Comparison of ENCODE assay signal across 8 cellular contexts in genomic region chr2:32362997-32363396, GRCh38. TPM values are rescaled to one million over a fixed set of nuclear protein-coding genes. Genes with fewer than 3 reads are reported as not detected.
DNase-seq lines count a peak whose midpoint lies in the region; ATAC-seq, FAIRE-seq and TF ChIP-seq lines count a peak whose summit lies in the region.
"Not testable (repeated sequence)": the region's sequence is repeated elsewhere in the genome, so short reads cannot be mapped to it uniquely, and the experiment has no call there.

No MANE protein-coding gene starts in this region.

- WGBS in A549 (ENCODE audit: missing lambda C conversion rate) = 89% methylated on average over 2 of the region's 2 CpGs
- 69% methylated on average over 2 of the region's 2 CpGs for WGBS in GM12878 (ENCODE audit: insufficient coverage, insufficient replicate concordance, low lambda C conversion rate, missing lambda C conversion rate)

- H3K36me3 ChIP-seq in BLaER1 treated with 17β-estradiol and CSF1 and Interleukin-3, amounts not matched to agents 10 nM and 100 nM = peaks cover 0 to 78% (median 46%) of the 10 kb centered on the region in 11 experiments; a peak in 21 of 22 replicates
- H3K36me3 ChIP-seq in DOHH2 (ENCODE audit: control insufficient read depth, low read length) = peaks cover 52% of the 10 kb centered on the region
- peaks cover 49% of the 10 kb centered on the region for H3K36me3 ChIP-seq in Karpas-422 (ENCODE audit: insufficient read depth, low read length)
- H3K36me3 ChIP-seq in OCI-LY7 (ENCODE audit: insufficient read depth, low read length) = peaks cover 92% of the 10 kb centered on the region
- H3K36me3 ChIP-seq in GM12878 (ENCODE audit: control insufficient read depth in 2 of 2, insufficient read depth in 2 of 2, low read length in 1 of 2) = not testable (repeated sequence)

- H3K9me3 ChIP-seq in A549; BLaER1 treated with 17β-estradiol and CSF1 and Interleukin-3, amounts not matched to agents 10 nM and 100 nM (replicated peaks in 1 of 11); DOHH2 (ENCODE audit: control insufficient read depth, insufficient read depth, low read length); Karpas-422 (ENCODE audit: low read length); OCI-LY7 (ENCODE audit: low read length); GM12878 (replicated peaks; ENCODE audit: control insufficient read depth, insufficient read depth, low read length): not testable (repeated sequence)

- not testable (repeated sequence) for H3K4me3 ChIP-seq in A549; BLaER1 treated with 17β-estradiol and CSF1 and Interleukin-3, amounts not matched to agents 10 nM and 100 nM; Karpas-422 (ENCODE audit: low read length); OCI-LY7 (ENCODE audit: low read depth, low read length, poor library complexity, severe bottlenecking)
- H3K4me3 ChIP-seq in DOHH2 (ENCODE audit: low read length) = peak overlapping the region; percentile 47
- peak overlapping the region; percentile 7; the same call in 1 of the 2 replicates for H3K4me3 ChIP-seq in GM12878

- RAD21 ChIA-PET in GM12878 (lab: Charles Lee; ENCODE audit: unreplicated experiment) = not testable (repeated sequence)

- peaks cover 100% of the 10 kb centered on the region for H3K79me2 ChIP-seq in DOHH2 (ENCODE audit: control insufficient read depth, low read length)
- H3K79me2 ChIP-seq in Karpas-422 (ENCODE audit: low read length) = peaks cover 100% of the 10 kb centered on the region
- peaks cover 100% of the 10 kb centered on the region for H3K79me2 ChIP-seq in OCI-LY7 (ENCODE audit: insufficient read depth, low read depth, low read length)
- peaks cover 98% of the 10 kb centered on the region for H3K79me2 ChIP-seq in GM12878 (ENCODE audit: control insufficient read depth, insufficient read depth, low read length)

- peak overlapping the region; percentile 34; the same call in 1 of the 3 replicates for H3K4me2 ChIP-seq in A549
- peak overlapping the region in 7 of 11 experiments; percentile 3 to 96 (median 41); a peak in 10 of 22 replicates for H3K4me2 ChIP-seq in BLaER1 treated with 17β-estradiol and CSF1 and Interleukin-3, amounts not matched to agents 10 nM and 100 nM
- peak overlapping the region; percentile 73 for H3K4me2 ChIP-seq in DOHH2 (ENCODE audit: low read length)
- H3K4me2 ChIP-seq in Karpas-422 (ENCODE audit: low read depth, low read length, poor library complexity, severe bottlenecking) = peak overlapping the region; percentile 15
- peak overlapping the region; percentile 13; the same call in 1 of the 2 replicates for H3K4me2 ChIP-seq in OCI-LY7 (ENCODE audit: low read length)
- peak overlapping the region; percentile 27; the same call in 1 of the 2 replicates for H3K4me2 ChIP-seq in GM12878 (ENCODE audit: control insufficient read depth, insufficient read depth)

- BruUV-seq in OCI-LY7 (replicated peaks; lab: Mats Ljungman, UMichigan); GM12878 (replicated peaks; lab: Mats Ljungman, UMichigan): not testable (repeated sequence)

- H3K9me3 Mint-ChIP-seq in WTC11, natural killer cell: not testable (repeated sequence)

- H3K27ac Mint-ChIP-seq in WTC11 = not testable (repeated sequence)
- peak overlapping the region; percentile 64 for H3K27ac Mint-ChIP-seq in natural killer cell

- ATAC-seq in A549, WTC11, GM12878, natural killer cell: not testable (repeated sequence)

- TF ChIP-seq EP300 in A549 (IDR thresholded peaks at IDR 0.05); GM12878 (IDR thresholded peaks at IDR 0.05; ENCODE audit: borderline replicate concordance in 1 of 2, control insufficient read depth in 1 of 2, low read depth in 2 of 2, low read length in 2 of 2): not testable (repeated sequence)

- H3K36me3 Mint-ChIP-seq in WTC11 = peaks cover 18% of the 10 kb centered on the region
- not testable (repeated sequence) for H3K36me3 Mint-ChIP-seq in natural killer cell

- not testable (repeated sequence) for H3K4me3 Mint-ChIP-seq in WTC11, natural killer cell

- peak overlapping the region in 2 of 11 experiments; percentile 9 to 36; a peak in 2 of 22 replicates for H3K9ac ChIP-seq in BLaER1 treated with 17β-estradiol and CSF1 and Interleukin-3, amounts not matched to agents 10 nM and 100 nM
- H3K9ac ChIP-seq in Karpas-422 (ENCODE audit: low read length); GM12878 (ENCODE audit: control insufficient read depth, insufficient read depth, low read length): not testable (repeated sequence)

- H3K27me3 Mint-ChIP-seq in WTC11 (ENCODE audit: low read depth); natural killer cell (ENCODE audit: low read depth in 2 of 2): not testable (repeated sequence)

- H4K20me1 ChIP-seq in BLaER1 treated with 17β-estradiol and CSF1 and Interleukin-3, amounts not matched to agents 10 nM and 100 nM = peaks cover 98 to 100% (median 100%) of the 10 kb centered on the region in 11 experiments
- H4K20me1 ChIP-seq in DOHH2 (ENCODE audit: control insufficient read depth, insufficient read depth, low read depth, low read length) = peaks cover 29% of the 10 kb centered on the region
- peaks cover 44% of the 10 kb centered on the region for H4K20me1 ChIP-seq in Karpas-422 (ENCODE audit: insufficient read depth, low read depth, low read length)
- H4K20me1 ChIP-seq in OCI-LY7 (ENCODE audit: insufficient read depth, low read length) = peaks cover 25% of the 10 kb centered on the region
- not testable (repeated sequence) for H4K20me1 ChIP-seq in GM12878 (ENCODE audit: control insufficient read depth, insufficient read depth)

- peaks cover 36% of the 10 kb centered on the region for H3K4me1 Mint-ChIP-seq in WTC11
- peaks cover 73 to 81% of the 10 kb centered on the region in 2 donors for H3K4me1 Mint-ChIP-seq in natural killer cell

- CTCF ChIA-PET in A549 (lab: Yijun Ruan, JAX); OCI-LY7 (lab: Charles Lee; ENCODE audit: unreplicated experiment); WTC11 (lab: Charles Lee); GM12878 (lab: Yijun Ruan, JAX): not testable (repeated sequence)

- peaks cover 46% of the 10 kb centered on the region for H3K4me1 ChIP-seq in A549
- H3K4me1 ChIP-seq in BLaER1 treated with 17β-estradiol and CSF1 and Interleukin-3, amounts not matched to agents 10 nM and 100 nM = peaks cover 28 to 76% (median 41%) of the 10 kb centered on the region in 10 experiments
- H3K4me1 ChIP-seq in DOHH2 (ENCODE audit: control insufficient read depth, low read length) = peaks cover 95% of the 10 kb centered on the region
- H3K4me1 ChIP-seq in Karpas-422 (ENCODE audit: low read length) = peaks cover 61% of the 10 kb centered on the region
- peaks cover 36% of the 10 kb centered on the region for H3K4me1 ChIP-seq in OCI-LY7 (ENCODE audit: insufficient read depth, low read length, poor library complexity, severe bottlenecking)
- H3K4me1 ChIP-seq in GM12878 (ENCODE audit: control insufficient read depth, insufficient read depth, low read length) = not testable (repeated sequence)

- not testable (repeated sequence) for TF ChIP-seq CTCF in A549 (IDR thresholded peaks at IDR 0.05); DOHH2 (IDR thresholded peaks at IDR 0.05; ENCODE audit: low read depth, low read length, poor library complexity, severe bottlenecking); OCI-LY7 (conservative IDR thresholded peaks at IDR 0.05; ENCODE audit: low read length); WTC11 (IDR thresholded peaks at IDR 0.05); GM12878 (IDR thresholded peaks at IDR 0.05 in 2 of 3, conservative IDR thresholded peaks at IDR 0.05 in 1 of 3; ENCODE audit: control insufficient read depth in 2 of 3, extremely low read depth in 1 of 3, insufficient read depth in 1 of 3, low read depth in 3 of 3, low read length in 3 of 3); natural killer cell (IDR thresholded peaks at IDR 0.05)

- not testable (repeated sequence) for H2AFZ ChIP-seq in Karpas-422 (ENCODE audit: low read length); OCI-LY7 (ENCODE audit: low read length); GM12878 (ENCODE audit: control insufficient read depth, low read depth, low read length)

- not testable (repeated sequence) for FAIRE-seq in A549 (lab: Jason Lieb, UNC); GM12878 (lab: Jason Lieb, UNC)

- in situ Hi-C loops in GM12878 (cut with MboI) = not testable (repeated sequence)

- intact Hi-C loops in OCI-LY7 (cut with micrococcal nuclease; ENCODE audit: unreplicated experiment); natural killer cell (cut with micrococcal nuclease): not testable (repeated sequence)
- intact Hi-C loops in GM12878 (cut with micrococcal nuclease; ENCODE audit: unreplicated experiment) = loop anchor here (10.0 kb wide), 1 partner anchor 1132 kb away; no protein-coding TSS in a partner anchor

- SMC1A ChIA-PET in GM12878 (lab: Charles Lee; ENCODE audit: uncharacterized antibody, unreplicated experiment) = interaction anchor here (1.5 kb wide), 1 partner anchor 24 kb away, joined by 3 read pairs; no protein-coding TSS in a partner anchor

- not testable (repeated sequence) for TF ChIP-seq RAD21 in A549 (conservative IDR thresholded peaks at IDR 0.05 in 1 of 2, IDR thresholded peaks at IDR 0.05 in 1 of 2); GM12878 (IDR thresholded peaks at IDR 0.05; ENCODE audit: insufficient read depth, low read depth, low read length)

- H3K27ac ChIP-seq in A549; BLaER1 treated with 17β-estradiol and CSF1 and Interleukin-3, amounts not matched to agents 10 nM and 100 nM; OCI-LY7 (ENCODE audit: low read depth, low read length, poor library complexity, severe bottlenecking); GM12878 (ENCODE audit: control insufficient read depth, insufficient read depth): not testable (repeated sequence)
- H3K27ac ChIP-seq in DOHH2 (ENCODE audit: low read depth, low read length) (peak overlapping the region; percentile 55), Karpas-422 (ENCODE audit: low read length) (peak overlapping the region; percentile 75)

- DNase-seq in A549 (ENCODE audit: low read depth in 1 of 2, low spot score in 1 of 2); Karpas-422; OCI-LY7 (ENCODE audit: low spot score); WTC11 (ENCODE audit: low spot score); GM12878 (ENCODE audit: low read depth, low spot score); natural killer cell: not testable (repeated sequence)

- H3K9me2 ChIP-seq in DOHH2 (replicated peaks; ENCODE audit: control insufficient read depth, low read length); Karpas-422 (replicated peaks; ENCODE audit: insufficient read depth, low read length); OCI-LY7 (ENCODE audit: insufficient read depth, low read length): not testable (repeated sequence)

- not testable (repeated sequence) for H3K27me3 ChIP-seq in BLaER1 treated with 17β-estradiol and CSF1 and Interleukin-3, amounts not matched to agents 10 nM and 100 nM; DOHH2 (ENCODE audit: control insufficient read depth, low read length); Karpas-422 (ENCODE audit: low read length); GM12878 (replicated peaks in 1 of 2; ENCODE audit: control insufficient read depth in 2 of 2, insufficient read depth in 2 of 2, low read length in 1 of 2)

- not testable (repeated sequence) for TF ChIP-seq POLR2A in A549 (IDR thresholded peaks at IDR 0.05; ENCODE audit: low read length); GM12878 (IDR thresholded peaks at IDR 0.05; ENCODE audit: low read depth, low read length)

- not testable (repeated sequence) for H3F3A ChIP-seq in DOHH2 (ENCODE audit: control insufficient read depth, insufficient read depth)

- POLR2A ChIA-PET in A549 (lab: Yijun Ruan, JAX); WTC11 (lab: Charles Lee): not testable (repeated sequence)
- POLR2A ChIA-PET in OCI-LY7 (lab: Charles Lee) = interaction anchor here (0.6 to 0.9 kb wide), 4 partner anchors 56 to 678 kb away, joined by 3 to 4 read pairs (median 4); no protein-coding TSS in a partner anchor
- POLR2A ChIA-PET in GM12878 (lab: Charles Lee) = interaction anchor here (1.3 kb wide), 1 partner anchor 11 kb away, joined by 3 read pairs; no protein-coding TSS in a partner anchor

RNA-seq across cellular contexts. Expression of gene BIRC6, which starts 6.2 kb away (rescaled TPM):
- polyA plus RNA-seq in A549 (2011; rRNA removed) (111 and 161 TPM in 2 replicates), A549 (2017; fragmentation: RNase III; extraction: RNeasy Plus Mini Kit Qiagen cat#74134 plus additional on column Dnase treatment) (20.3 to 21.9 TPM (median 21.0 TPM) in 3 replicates), GM12878 (2011; rRNA removed) (95.0 and 106 TPM in 2 replicates), GM12878 (2014; fragmentation: Illumina TruSeq; extraction: Trizol) (59.7 and 63.7 TPM in 2 replicates), GM12878 (2014; fragmentation: Nextera tagmentation; extraction: Ambion mirVana) (10 to 100 TPM; 18.8 to 30.9 TPM), GM12878 (2014; rRNA removed) (44.8 and 50.2 TPM in 2 replicates), GM12878 (2016; fragmentation: Nextera tagmentation; extraction: Ambion mirVana) (10 to 100 TPM; 30.1 to 34.6 TPM)
- polyA plus RNA-seq in A549 (2012; cell fraction: cytosol; rRNA removed) = 19.1 and 24.1 TPM in 2 replicates
- 33.0 and 45.7 TPM in 2 replicates for polyA plus RNA-seq in A549 (2012; cell fraction: nucleus; rRNA removed)
- 919 and 960 TPM in 2 replicates for polyA minus RNA-seq in A549 (2011; rRNA and poly(A)+ RNA removed)
- total RNA-seq in Karpas-422 (2014; rRNA removed; shearing (Covaris generic); ENCODE audit: low replicate concordance) = 121 and 182 TPM in 2 replicates
- total RNA-seq in OCI-LY7 (2014; rRNA removed; shearing (Covaris generic)) = 81.2 and 117 TPM in 2 replicates
- total RNA-seq in OCI-LY7 (2022) (123 and 125 TPM in 2 replicates), WTC11 (2021) (56.8 to 63.1 TPM (median 59.1 TPM) in 3 replicates), GM12878 (2014; rRNA removed) (101 and 118 TPM in 2 replicates), GM12878 (2014; rRNA removed; fragmentation: Illumina TruSeq; extraction: Trizol) (118 and 119 TPM in 2 replicates), GM12878 (2021) (86.5 and 90.1 TPM in 2 replicates), natural killer cell (100 to 1,000 TPM; 190 to 225 (median 224) TPM)
- total RNA-seq in GM12878 (2013; cell fraction: nucleolus; rRNA removed) = 827 and 867 TPM in 2 replicates
- polyA plus RNA-seq in GM12878 (2011; ENCODE audit: low read depth) = 28.2 TPM
- polyA plus RNA-seq in GM12878 (2011; cell fraction: cytosol; rRNA removed) = 69.3 and 90.0 TPM in 2 replicates
- 116 and 122 TPM in 2 replicates for polyA plus RNA-seq in GM12878 (2011; cell fraction: nucleus; rRNA removed)
- polyA plus RNA-seq in GM12878 (2012) = 34.2 and 43.6 TPM in 2 replicates
- 978 and 1,104 TPM in 2 replicates for polyA minus RNA-seq in GM12878 (2011; rRNA and poly(A)+ RNA removed)
- polyA minus RNA-seq in GM12878 (2011; cell fraction: cytosol; rRNA and poly(A)+ RNA removed) = 99.6 and 130 TPM in 2 replicates
- 317 and 456 TPM in 2 replicates for polyA minus RNA-seq in GM12878 (2011; cell fraction: nucleus; rRNA and poly(A)+ RNA removed)

Comparison
In these comparisons a context has a peak if more than half of its experiments do, and no peak if none do; other contexts are left out.
1. H3K4me2 ChIP-seq: peak in every context shown above with its lines; median percentile 73 in DOHH2; 41 in BLaER1 treated with 17β-estradiol and CSF1 and Interleukin-3, amounts not matched to agents 10 nM and 100 nM; 34 in A549; 27 in GM12878; 15 in Karpas-422; 13 in OCI-LY7.